8 cellular contexts compared by ENCODE assay signal in the genomic region with DNA sequence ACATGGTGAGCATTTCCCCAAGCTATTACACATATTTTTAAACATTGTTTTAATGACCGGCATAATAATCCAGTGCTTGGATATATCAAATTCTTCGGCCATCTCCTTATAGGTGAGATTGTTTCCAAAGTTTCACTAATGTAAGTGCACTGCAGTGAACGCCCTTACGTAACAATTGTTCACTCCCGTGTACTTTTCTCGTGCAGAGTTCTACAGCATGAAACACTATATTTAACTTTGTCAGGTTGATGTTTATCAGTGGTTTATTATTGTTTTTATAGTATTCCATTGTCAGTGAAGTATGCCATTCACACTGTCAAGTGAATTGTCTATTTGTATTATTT. TPM values are rescaled to one million over a fixed set of nuclear protein-coding genes. Genes with fewer than 3 reads are reported as not detected.
DNase-seq lines count a peak whose midpoint lies in the region; ATAC-seq and TF ChIP-seq lines count a peak whose summit lies in the region.

No MANE protein-coding gene starts in this region.

- no CpG with 5 or more reads among the region's 6 CpGs for whole genome bisulfite sequencing in IMR-90 (ENCODE audit: extremely low coverage in 2 of 2, insufficient read length in 1 of 2), 2 experiments

- peak overlapping the region; percentile 74; the same call in 1 of the 2 replicates for H3K4me2 ChIP-seq in IMR-90 (ENCODE audit: low read depth, low read length)

- BruUV-seq in A673 (replicated peaks; lab: Mats Ljungman, UMichigan) (no TSS peak), IMR-90 (replicated peaks; lab: Mats Ljungman, UMichigan) (no TSS peak)

- peaks cover 8 to 44% of the 10 kb centered on the region in 2 experiments for H3K79me1 ChIP-seq in IMR-90 (ENCODE audit: low read depth in 1 of 2, low read length in 2 of 2)

- no peak for TF ChIP-seq CTCF in A673 (conservative IDR thresholded peaks at IDR 0.05; ENCODE audit: low read depth, low read length)
- TF ChIP-seq CTCF in IMR-90 (conservative IDR thresholded peaks at IDR 0.05; ENCODE audit: low read depth, low read length): no peak
- no peak for TF ChIP-seq CTCF in breast epithelium (IDR thresholded peaks at IDR 0.05)

- no peak overlapping the region for H2BK15ac ChIP-seq in IMR-90 (ENCODE audit: low read depth, low read length)

- 0 out of 4 replicates have a peak overlapping the region, but pooled peaks have one; percentile 10 to 28 for H4K8ac ChIP-seq in IMR-90 (ENCODE audit: low read depth in 2 of 2, low read length in 2 of 2)

- no peak overlapping the region for H2AK9ac ChIP-seq in IMR-90 (replicated peaks; ENCODE audit: low read depth, low read length, poor library complexity)

- POLR2A ChIA-PET in A673 (lab: Charles Lee; ENCODE audit: low non-redundant PET) (interaction anchor here (0.7 to 1.2 kb wide), 2 partner anchors 9 to 63 kb away, joined by 4 to 5 read pairs; a partner anchor contains a TSS), IMR-90 (lab: Charles Lee; ENCODE audit: unreplicated experiment) (interaction anchor here (1.0 kb wide), 1 partner anchor 8 kb away, joined by 5 read pairs; a partner anchor contains a TSS)

- H2BK5ac ChIP-seq in IMR-90 (ENCODE audit: low read depth, low read length, poor library complexity, severe bottlenecking): no peak overlapping the region

- H4K91ac ChIP-seq in IMR-90 (ENCODE audit: insufficient read depth, low read depth, low read length): no peak overlapping the region

- no peak overlapping the region for H3K4ac ChIP-seq in IMR-90 (ENCODE audit: low read depth, low read length)

- no peak overlapping the region for H3K18ac ChIP-seq in IMR-90 (ENCODE audit: low read depth, low read length)

- no peak overlapping the region for H2BK120ac ChIP-seq in IMR-90 (ENCODE audit: low read depth, low read length)

- H3K4me1 ChIP-seq in A673 (ENCODE audit: insufficient read depth, low read length, poor library complexity, severe bottlenecking) (peaks cover 8% of the 10 kb centered on the region), IMR-90 (ENCODE audit: control insufficient read depth, insufficient read depth, low read length) (peaks cover 8% of the 10 kb centered on the region), breast epithelium (peaks cover 0 to 9% of the 10 kb centered on the region in 2 donors), mucosa of stomach (ENCODE audit: control insufficient read depth, insufficient read depth, low read length) (peaks cover 41% of the 10 kb centered on the region)

- TF ChIP-seq POLR2A in IMR-90 (IDR thresholded peaks at IDR 0.05; ENCODE audit: low read depth, low read length): no peak
- TF ChIP-seq POLR2A in breast epithelium (IDR thresholded peaks at IDR 0.05): no peak

- in situ Hi-C loops in IMR-90 (cut with MboI; ENCODE audit: low sequenced_read_pairs) (no loop called here), G401 (cut with HindIII; ENCODE audit: low sequenced_read_pairs) (no loop called here)

- H3K9ac ChIP-seq in IMR-90 (ENCODE audit: low read depth, low read length): no peak overlapping the region
- H3K9ac ChIP-seq in mucosa of stomach (ENCODE audit: low read length): peak overlapping the region; percentile 20

- DNase-seq in A673 (ENCODE audit: low spot score) (no peak), IMR-90 (no peak), breast epithelium (ENCODE audit: low spot score in 2 of 2) (no peak), G401 (ENCODE audit: low spot score) (no peak), GM03348 (ENCODE audit: low spot score) (no peak), glomerular visceral epithelial cell (ENCODE audit: extremely low spot score) (no peak)

- H3K36me3 ChIP-seq in A673 (ENCODE audit: insufficient read depth, low read length, poor library complexity, severe bottlenecking): peaks cover 23% of the 10 kb centered on the region
- H3K36me3 ChIP-seq in IMR-90 (ENCODE audit: control insufficient read depth, insufficient read depth, low read length): peaks cover 10% of the 10 kb centered on the region
- H3K36me3 ChIP-seq in breast epithelium: no peaks in the 10 kb centered on the region
- H3K36me3 ChIP-seq in mucosa of stomach (ENCODE audit: control insufficient read depth, insufficient read depth, low read length): no peaks in the 10 kb centered on the region

- no peak for TF ChIP-seq RAD21 in IMR-90 (IDR thresholded peaks at IDR 0.05; ENCODE audit: low read length)

- H4K20me1 ChIP-seq in IMR-90 (ENCODE audit: insufficient read depth, low read length): peaks cover 9% of the 10 kb centered on the region

- no peak for ATAC-seq in IMR-90 (ENCODE audit: low read depth)
- no peak for ATAC-seq in GM19351 (IDR thresholded peaks at IDR 0.05; ENCODE audit: unreplicated experiment)

- H3K56ac ChIP-seq in IMR-90 (ENCODE audit: extremely low read depth, insufficient read depth, low read length): no peak overlapping the region

- dilution Hi-C loops in IMR-90 (cut with HindIII; ENCODE audit: low sequenced_read_pairs, unreplicated experiment): no loop called here

- CTCF ChIA-PET in A673 (lab: Charles Lee): interaction anchor here (1.5 kb wide), 1 partner anchor 9 kb away, joined by 7 read pairs; no protein-coding TSS in a partner anchor
- CTCF ChIA-PET in IMR-90 (lab: Yijun Ruan, JAX): no interaction called here

- no peak overlapping the region for H3K23ac ChIP-seq in IMR-90 (ENCODE audit: low read depth, low read length)

- H3K14ac ChIP-seq in IMR-90 (replicated peaks; ENCODE audit: low read depth, low read length): no peak overlapping the region

- H3K4me3 ChIP-seq in A673 (ENCODE audit: low read depth, low read length, poor library complexity, severe bottlenecking): peak overlapping the region; percentile 58
- peak overlapping the region; percentile 39; the same call in 1 of the 2 replicates for H3K4me3 ChIP-seq in IMR-90 (ENCODE audit: insufficient read depth, low read depth, low read length)
- peak overlapping the region; percentile 51 to 76 (median 74) for H3K4me3 ChIP-seq in breast epithelium
- H3K4me3 ChIP-seq in mucosa of stomach (ENCODE audit: low read length): no peak overlapping the region

- peaks cover 11% of the 10 kb centered on the region for H3K9me1 ChIP-seq in IMR-90 (ENCODE audit: insufficient read depth, low read length)

- intact Hi-C loops in A673 (cut with micrococcal nuclease; ENCODE audit: unreplicated experiment): loop anchor here (10.0 kb wide), 1 partner anchor 1844 kb away; a partner anchor contains a TSS
- intact Hi-C loops in IMR-90 (cut with micrococcal nuclease): loop anchor here (10.0 kb wide), 1 partner anchor 214 kb away; no protein-coding TSS in a partner anchor
- intact Hi-C loops in breast epithelium (cut with DNase I; ENCODE audit: low total_unique reads): loop anchor here (5.0 kb wide), 1 partner anchor 284 kb away; no protein-coding TSS in a partner anchor

- no peak overlapping the region; the same call in 1 of the 2 replicates for H4K5ac ChIP-seq in IMR-90 (ENCODE audit: low read depth, low read length)

- H2BK20ac ChIP-seq in IMR-90 (ENCODE audit: low read depth, low read length): no peak overlapping the region

- H3K27ac ChIP-seq in A673 (ENCODE audit: low read depth, low read length, poor library complexity, severe bottlenecking): no peak overlapping the region
- H3K27ac ChIP-seq in IMR-90 (ENCODE audit: insufficient read depth, low read length): no peak overlapping the region
- H3K27ac ChIP-seq in breast epithelium: peak overlapping the region; percentile 94 to 98

- no peak overlapping the region for H2AFZ ChIP-seq in IMR-90 (replicated peaks; ENCODE audit: low read length, poor library complexity)

- no peak overlapping the region for H2AK5ac ChIP-seq in IMR-90 (ENCODE audit: low read depth, low read length)

- H3K27me3 ChIP-seq in A673 (replicated peaks; ENCODE audit: insufficient read depth, low read depth, low read length, poor library complexity) (no peaks in the 10 kb centered on the region), IMR-90 (ENCODE audit: control insufficient read depth, insufficient read depth, low read length) (no peaks in the 10 kb centered on the region), breast epithelium (no peaks in the 10 kb centered on the region), mucosa of stomach (ENCODE audit: control insufficient read depth, insufficient read depth, low read length) (no peaks in the 10 kb centered on the region)

- H3K9me3 ChIP-seq in A673 (ENCODE audit: low read depth, low read length, poor library complexity, severe bottlenecking) (no peaks in the 10 kb centered on the region), IMR-90 (ENCODE audit: control insufficient read depth, insufficient read depth, low read length) (no peaks in the 10 kb centered on the region), breast epithelium (no peaks in the 10 kb centered on the region), mucosa of stomach (ENCODE audit: control insufficient read depth, low read length) (no peaks in the 10 kb centered on the region)

TF ChIP-seq in IMR-90, 13 proteins besides CTCF, POLR2A, EP300 and RAD21:
- TF ChIP-seq NFE2L2 (IDR thresholded peaks at IDR 0.05; ENCODE audit: low read depth, low read length): no peak
- TF ChIP-seq CEBPB (IDR thresholded peaks at IDR 0.05; ENCODE audit: low read depth, low read length): peak; percentile 51; the same call in 1 of the 2 replicates

RNA-seq across cellular contexts. Expression of a gene that starts 3.4 kb away (rescaled TPM):
- total RNA-seq in A673 (2021) (13.7 and 14.0 TPM in 2 replicates), IMR-90 (2012; rRNA removed) (23.7 and 30.3 TPM in 2 replicates), breast epithelium (10 to 100 TPM; 19.0 to 24.3 (median 19.9) TPM)
- polyA plus RNA-seq in IMR-90 (2012; rRNA removed): 24.7 and 25.7 TPM in 2 replicates
- 8.8 and 10.2 TPM in 2 replicates for polyA plus RNA-seq in IMR-90 (2012; cell fraction: cytosol; rRNA removed)
- 31.4 and 48.4 TPM in 2 replicates for polyA plus RNA-seq in IMR-90 (2012; cell fraction: nucleus; rRNA removed; ENCODE audit: low replicate concordance)
- total RNA-seq in G401 (2014; rRNA removed; shearing (Covaris generic)): 9.0 and 24.1 TPM in 2 replicates

RNA-seq across cellular contexts. Expression of a gene that starts 7.9 kb away (rescaled TPM):
- total RNA-seq in A673 (2021) (32.1 and 34.4 TPM in 2 replicates), IMR-90 (2012; rRNA removed) (25.5 and 25.8 TPM in 2 replicates), breast epithelium (10 to 100 TPM; 25.9 to 42.9 (median 33.2) TPM)
- polyA plus RNA-seq in IMR-90 (2012; rRNA removed): 23.6 and 27.0 TPM in 2 replicates
- 23.5 and 23.8 TPM in 2 replicates for polyA plus RNA-seq in IMR-90 (2012; cell fraction: cytosol; rRNA removed)
- polyA plus RNA-seq in IMR-90 (2012; cell fraction: nucleus; rRNA removed; ENCODE audit: low replicate concordance): 12.7 and 21.3 TPM in 2 replicates
- total RNA-seq in G401 (2014; rRNA removed; shearing (Covaris generic)): 54.8 and 80.7 TPM in 2 replicates

Comparison
In these comparisons a context has a peak if more than half of its experiments do, and no peak if none do; other contexts are left out.
1. H3K27ac ChIP-seq: peak in breast epithelium (2 of 2); none in A673 (single experiment) and IMR-90 (single experiment).